Comparison of ENCODE assay signal across 8 cellular contexts in the genomic region with DNA sequence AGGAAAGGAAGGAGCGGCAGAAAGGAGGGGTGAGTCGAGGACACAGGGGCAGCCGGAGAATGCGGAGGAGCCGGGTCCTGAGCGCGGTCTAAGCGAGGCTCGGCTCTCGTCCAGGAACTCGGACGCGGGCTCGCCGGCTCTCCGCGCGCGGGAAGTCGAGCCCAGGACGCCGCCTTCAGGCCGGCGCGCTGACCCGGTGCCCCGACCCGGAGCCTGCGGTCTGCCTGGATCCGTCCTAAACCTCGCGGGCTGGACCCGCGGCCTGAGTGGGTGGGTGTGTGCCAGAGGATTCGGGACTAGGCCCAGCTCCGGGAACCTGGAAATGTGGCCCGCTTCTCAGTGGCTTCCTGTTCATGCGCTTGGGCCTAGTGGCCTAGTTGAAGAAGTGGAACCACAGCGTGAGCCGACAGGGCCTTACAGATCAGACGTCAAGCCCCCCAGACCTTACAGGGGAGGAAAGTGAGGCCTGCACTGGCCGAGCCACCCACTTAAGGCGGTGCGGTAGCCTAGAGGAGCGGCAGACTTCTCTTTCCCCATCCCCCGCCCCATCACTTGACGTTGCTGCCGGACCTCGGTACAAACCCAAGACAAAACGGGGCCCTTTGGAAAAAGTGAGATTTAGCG. TPM values are rescaled to one million over a fixed set of nuclear protein-coding genes. Genes with fewer than 3 reads are reported as not detected.
DNase-seq lines count a peak whose midpoint lies in the region; ATAC-seq and TF ChIP-seq lines count a peak whose summit lies in the region.

No MANE protein-coding gene starts in this region.

- peaks cover 5% of the 10 kb centered on the region for H3K4me1 ChIP-seq in psoas muscle

- H3K36me3 ChIP-seq in BJ (ENCODE audit: control insufficient read depth, insufficient read depth, low read length) = no peaks in the 10 kb centered on the region
- no peaks in the 10 kb centered on the region for H3K36me3 ChIP-seq in psoas muscle (ENCODE audit: insufficient read depth in 1 of 2, low read depth in 1 of 2)

- peak overlapping the region; percentile 93 for H3K4me3 Mint-ChIP-seq in activated naive CD8-positive, alpha-beta T cell treated with anti-CD3 and anti-CD28 coated beads for 36 hours

- intact Hi-C loops in left ventricle myocardium superior (cut with micrococcal nuclease) (no loop called here), psoas muscle (cut with DNase I) (loop anchor here in 1 of 2 donors (10.0 kb wide), 2 partner anchors 61 to 119 kb away; no protein-coding TSS in a partner anchor)

- peak overlapping the region; percentile 17 for H3K27ac Mint-ChIP-seq in activated naive CD8-positive, alpha-beta T cell treated with anti-CD3 and anti-CD28 coated beads for 36 hours

- peaks cover 3% of the 10 kb centered on the region for H3K36me3 Mint-ChIP-seq in activated naive CD8-positive, alpha-beta T cell treated with anti-CD3 and anti-CD28 coated beads for 36 hours

- H3K9me3 Mint-ChIP-seq in activated naive CD8-positive, alpha-beta T cell treated with anti-CD3 and anti-CD28 coated beads for 36 hours = peaks cover 7% of the 10 kb centered on the region

- no peaks in the 10 kb centered on the region for H3K9me3 ChIP-seq in psoas muscle

- ATAC-seq in GM19035 (IDR thresholded peaks at IDR 0.05; ENCODE audit: unreplicated experiment) (peak; percentile 36), left ventricle myocardium superior (peak; percentile 75), psoas muscle (peak; percentile 44 to 73 (median 58)), GM18519 (IDR thresholded peaks at IDR 0.05; ENCODE audit: low FRiP score, unreplicated experiment) (no peak)

- H3K27ac ChIP-seq in psoas muscle = no peak overlapping the region

- H3K27me3 ChIP-seq in BJ (ENCODE audit: control insufficient read depth, insufficient read depth, low read length) (no peaks in the 10 kb centered on the region), psoas muscle (ENCODE audit: insufficient read depth in 3 of 3, low read length in 2 of 3) (peaks cover under 1 to 17% (median 7%) of the 10 kb centered on the region in 3 donors)

- peaks cover 66% of the 10 kb centered on the region for H3K27me3 Mint-ChIP-seq in activated naive CD8-positive, alpha-beta T cell treated with anti-CD3 and anti-CD28 coated beads for 36 hours

- WGBS in psoas muscle, 3 donors = 22 to 25% (median 24%) methylated on average over 51 of the region's 51 CpGs

- TF ChIP-seq CTCF in BJ (IDR thresholded peaks at IDR 0.05; ENCODE audit: insufficient read depth, low read depth, low read length) (peak; percentile 37; the same call in 1 of the 2 replicates), psoas muscle (IDR thresholded peaks at IDR 0.05) (no peak)

- CTCF ChIA-PET in BJ (lab: Yijun Ruan, JAX) = interaction anchor here (0.6 to 5.8 kb wide), 8 partner anchors 13 to 184 kb away, joined by 3 to 40 read pairs (median 4); partner anchors contain the start of gene CDKN2B

- peaks cover 6% of the 10 kb centered on the region for H3K4me1 Mint-ChIP-seq in activated naive CD8-positive, alpha-beta T cell treated with anti-CD3 and anti-CD28 coated beads for 36 hours

- DNase-seq in BJ (ENCODE audit: low read depth) = no peak
- peak; percentile 55 for DNase-seq in NAMALWA (ENCODE audit: low spot score)
- no peak for DNase-seq in activated naive CD8-positive, alpha-beta T cell treated with anti-CD3 and anti-CD28 coated beads for 36 hours
- DNase-seq in left ventricle myocardium superior = peak; percentile 71
- DNase-seq in psoas muscle = peak; percentile 54 to 66
- DNase-seq in NOMO-1 treated with DMSO at 0.1 percent for 48 hours (lab: John Stamatoyannopoulos, UW; ENCODE audit: unreplicated experiment) = no peak

- POLR2A ChIA-PET in BJ (lab: Charles Lee) = no interaction called here

- H3K4me3 ChIP-seq in BJ (ENCODE audit: low read depth, low read length) (peak overlapping the region; percentile 86), psoas muscle (peak overlapping the region; percentile 98)

RNA-seq across cellular contexts. Expression of gene CDKN2B-AS1, which starts 1.2 kb away (rescaled TPM):
- polyA plus RNA-seq in BJ (2011; rRNA removed) (0.59 and 1.1 TPM in 2 replicates), psoas muscle (not detected)
- 1.2 and 2.1 TPM in 2 replicates for polyA minus RNA-seq in BJ (2011; rRNA and poly(A)+ RNA removed)
- total RNA-seq in activated naive CD8-positive, alpha-beta T cell treated with anti-CD3 and anti-CD28 coated beads for 36 hours = under 1 TPM in 1 of 2 experiments, not detected in 1; 0.10 TPM
- total RNA-seq in left ventricle myocardium superior (0.17 TPM), psoas muscle (under 1 TPM in 1 of 4 donors, not detected in 3; 0.40 TPM)

RNA-seq across cellular contexts. Expression of gene CDKN2A, which starts 1.6 kb away (rescaled TPM):
- polyA plus RNA-seq in BJ (2011; rRNA removed) (15.2 and 20.0 TPM in 2 replicates), psoas muscle (under 1 TPM in 1 of 3 donors, not detected in 2; 0.04 TPM)
- polyA minus RNA-seq in BJ (2011; rRNA and poly(A)+ RNA removed) = 4.2 and 5.0 TPM in 2 replicates
- total RNA-seq in activated naive CD8-positive, alpha-beta T cell treated with anti-CD3 and anti-CD28 coated beads for 36 hours = 1 to 10 TPM in 1 of 2 experiments, under 1 TPM in 1; 0.97 to 1.5 TPM
- total RNA-seq in left ventricle myocardium superior (not detected), psoas muscle (under 1 TPM in 2 of 4 donors, not detected in 2; 0.32 to 0.66 TPM)

RNA-seq across cellular contexts. Expression of gene CDKN2B, which starts 13.3 kb away (rescaled TPM):
- 4.3 and 5.2 TPM in 2 replicates for polyA plus RNA-seq in BJ (2011; rRNA removed)
- polyA minus RNA-seq in BJ (2011; rRNA and poly(A)+ RNA removed) = 2.6 and 3.0 TPM in 2 replicates
- not detected for total RNA-seq in activated naive CD8-positive, alpha-beta T cell treated with anti-CD3 and anti-CD28 coated beads for 36 hours
- total RNA-seq in left ventricle myocardium superior = 1.8 TPM
- total RNA-seq in psoas muscle = 10 to 100 TPM in 1 of 4 donors, 1 to 10 TPM in 3; 5.4 to 12.3 (median 8.3) TPM
- 10 to 100 TPM in 1 of 3 donors, 1 to 10 TPM in 2; 1.7 to 11.3 (median 5.5) TPM for polyA plus RNA-seq in psoas muscle

Comparison
In these comparisons a context has a peak if more than half of its experiments do, and no peak if none do; other contexts are left out.
1. DNase-seq: peak in NAMALWA (single experiment), left ventricle myocardium superior (single experiment) and psoas muscle (2 of 2); none in BJ (single experiment), activated naive CD8-positive, alpha-beta T cell treated with anti-CD3 and anti-CD28 coated beads for 36 hours (single experiment) and NOMO-1 treated with DMSO at 0.1 percent for 48 hours (single experiment).